Comparison of ENCODE assay signal across 1 cellular context in the genomic region with DNA sequence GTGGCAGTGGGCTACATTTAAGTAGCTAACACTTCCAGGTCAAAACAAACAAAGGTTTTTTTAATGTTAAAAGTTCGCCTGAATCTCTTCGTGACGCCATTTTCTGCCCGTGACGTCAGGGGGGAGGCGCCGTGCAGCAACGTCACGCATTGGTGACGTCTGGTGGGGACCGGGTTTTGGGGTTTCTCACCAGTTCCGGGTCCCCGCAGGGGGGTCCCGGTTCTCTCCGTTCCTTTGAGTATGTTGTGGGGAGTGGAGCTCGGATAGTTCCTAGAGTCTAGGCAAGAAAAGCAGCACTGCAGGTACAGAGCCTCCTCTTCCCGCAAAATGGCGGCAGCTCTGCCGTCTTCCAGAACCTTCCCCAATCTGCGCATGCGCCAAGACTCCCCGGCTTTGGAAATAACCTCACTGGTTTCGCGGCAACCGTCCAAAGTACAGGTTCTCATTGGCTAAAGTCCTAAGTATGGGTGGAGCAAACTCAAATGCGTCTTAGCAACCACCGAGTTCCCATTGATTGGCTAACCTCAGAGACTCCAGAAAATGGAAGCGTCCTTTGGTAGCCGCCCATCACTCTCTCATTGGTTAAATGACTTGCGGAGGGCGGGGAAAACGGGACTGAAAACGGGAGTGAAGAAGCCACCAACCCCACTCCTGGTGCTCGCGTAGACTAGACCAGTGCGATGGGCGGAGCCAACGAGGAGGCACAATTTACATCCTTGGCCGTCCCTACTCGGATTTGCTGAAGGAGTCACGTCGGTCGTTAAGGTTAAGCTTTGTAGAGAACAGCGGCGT.
TF ChIP-seq lines count a peak whose summit lies in the region.

A gene (minus strand): TSS at position 341 of the 792 bp plus-strand sequence.

TF ChIP-seq in HepG2, 621 proteins besides CTCF, POLR2A, EP300 and RAD21 (continued from another document and continues in another):
- TF ChIP-seq ZNF75D (CRISPR knock-in tag; IDR thresholded peaks at IDR 0.05; ENCODE audit: borderline replicate concordance) (no peak), SRSF4 (IDR thresholded peaks at IDR 0.05; ENCODE audit: low read depth, low read length, poor library complexity, severe bottlenecking) (no peak), ZFP41 (CRISPR knock-in tag; IDR thresholded peaks at IDR 0.05; ENCODE audit: borderline replicate concordance) (no peak), ZNF326 (CRISPR knock-in tag; IDR thresholded peaks at IDR 0.05; ENCODE audit: borderline replicate concordance) (no peak), SOX13 (IDR thresholded peaks at IDR 0.05) (no peak), SOX13 (CRISPR knock-in tag; conservative IDR thresholded peaks at IDR 0.05 in 1 of 2, IDR thresholded peaks at IDR 0.05 in 1 of 2) (no peak), NCOA1 (CRISPR knock-in tag; IDR thresholded peaks at IDR 0.05) (no peak), ZNF749 (CRISPR knock-in tag; IDR thresholded peaks at IDR 0.05; ENCODE audit: borderline replicate concordance) (no peak), MTA1 (CRISPR knock-in tag; IDR thresholded peaks at IDR 0.05; ENCODE audit: borderline replicate concordance) (peak; percentile 20; the same call in 1 of the 2 replicates), NFATC3 (CRISPR knock-in tag; IDR thresholded peaks at IDR 0.05) (no peak), ZNF724P (CRISPR knock-in tag; IDR thresholded peaks at IDR 0.05; ENCODE audit: borderline replicate concordance) (no peak), NBN (conservative IDR thresholded peaks at IDR 0.05) (no peak), HDAC1 (CRISPR knock-in tag; IDR thresholded peaks at IDR 0.05) (no peak), RBAK (CRISPR knock-in tag; IDR thresholded peaks at IDR 0.05) (no peak), ZNF274 (CRISPR knock-in tag; IDR thresholded peaks at IDR 0.05) (no peak), GTF2F1 (IDR thresholded peaks at IDR 0.05; ENCODE audit: low read length) (no peak), ZIK1 (CRISPR knock-in tag; IDR thresholded peaks at IDR 0.05; ENCODE audit: borderline replicate concordance, low read depth) (no peak), BHLHE40 (IDR thresholded peaks at IDR 0.05; ENCODE audit: low read length) (no peak), ZNF354B (CRISPR knock-in tag; IDR thresholded peaks at IDR 0.05) (no peak), NFE2L1 (CRISPR knock-in tag; IDR thresholded peaks at IDR 0.05; ENCODE audit: borderline replicate concordance) (no peak), ZKSCAN8 (CRISPR knock-in tag; IDR thresholded peaks at IDR 0.05; ENCODE audit: borderline replicate concordance) (no peak), MEIS1 (CRISPR knock-in tag; IDR thresholded peaks at IDR 0.05; ENCODE audit: borderline replicate concordance) (no peak), THYN1 (CRISPR knock-in tag; IDR thresholded peaks at IDR 0.05; ENCODE audit: borderline replicate concordance, low read depth) (no peak), SP140L (CRISPR knock-in tag; IDR thresholded peaks at IDR 0.05; ENCODE audit: borderline replicate concordance) (no peak), ETV6 (CRISPR knock-in tag; conservative IDR thresholded peaks at IDR 0.05) (no peak), ZFP1 (CRISPR knock-in tag; IDR thresholded peaks at IDR 0.05) (no peak), ZNF703 (CRISPR knock-in tag; IDR thresholded peaks at IDR 0.05; ENCODE audit: borderline replicate concordance) (no peak), ZNF235 (CRISPR knock-in tag; IDR thresholded peaks at IDR 0.05; ENCODE audit: borderline replicate concordance) (no peak), FOSL2 (CRISPR knock-in tag; IDR thresholded peaks at IDR 0.05) (no peak), JARID2 (CRISPR knock-in tag; IDR thresholded peaks at IDR 0.05; ENCODE audit: insufficient replicate concordance) (no peak), FOXO1 (CRISPR knock-in tag; IDR thresholded peaks at IDR 0.05) (no peak), SAFB2 (CRISPR knock-in tag; IDR thresholded peaks at IDR 0.05; ENCODE audit: borderline replicate concordance, low read depth) (0 out of 2 replicates have a peak, but pooled peaks have one; percentile 29)
- TF ChIP-seq, protein P1, sequence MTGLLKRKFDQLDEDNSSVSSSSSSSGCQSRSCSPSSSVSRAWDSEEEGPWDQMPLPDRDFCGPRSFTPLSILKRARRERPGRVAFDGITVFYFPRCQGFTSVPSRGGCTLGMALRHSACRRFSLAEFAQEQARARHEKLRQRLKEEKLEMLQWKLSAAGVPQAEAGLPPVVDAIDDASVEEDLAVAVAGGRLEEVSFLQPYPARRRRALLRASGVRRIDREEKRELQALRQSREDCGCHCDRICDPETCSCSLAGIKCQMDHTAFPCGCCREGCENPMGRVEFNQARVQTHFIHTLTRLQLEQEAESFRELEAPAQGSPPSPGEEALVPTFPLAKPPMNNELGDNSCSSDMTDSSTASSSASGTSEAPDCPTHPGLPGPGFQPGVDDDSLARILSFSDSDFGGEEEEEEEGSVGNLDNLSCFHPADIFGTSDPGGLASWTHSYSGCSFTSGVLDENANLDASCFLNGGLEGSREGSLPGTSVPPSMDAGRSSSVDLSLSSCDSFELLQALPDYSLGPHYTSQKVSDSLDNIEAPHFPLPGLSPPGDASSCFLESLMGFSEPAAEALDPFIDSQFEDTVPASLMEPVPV (CRISPR knock-in tag; IDR thresholded peaks at IDR 0.05): 0 out of 2 replicates have a peak, but pooled peaks have one; percentile 28
- TF ChIP-seq, protein P2, sequence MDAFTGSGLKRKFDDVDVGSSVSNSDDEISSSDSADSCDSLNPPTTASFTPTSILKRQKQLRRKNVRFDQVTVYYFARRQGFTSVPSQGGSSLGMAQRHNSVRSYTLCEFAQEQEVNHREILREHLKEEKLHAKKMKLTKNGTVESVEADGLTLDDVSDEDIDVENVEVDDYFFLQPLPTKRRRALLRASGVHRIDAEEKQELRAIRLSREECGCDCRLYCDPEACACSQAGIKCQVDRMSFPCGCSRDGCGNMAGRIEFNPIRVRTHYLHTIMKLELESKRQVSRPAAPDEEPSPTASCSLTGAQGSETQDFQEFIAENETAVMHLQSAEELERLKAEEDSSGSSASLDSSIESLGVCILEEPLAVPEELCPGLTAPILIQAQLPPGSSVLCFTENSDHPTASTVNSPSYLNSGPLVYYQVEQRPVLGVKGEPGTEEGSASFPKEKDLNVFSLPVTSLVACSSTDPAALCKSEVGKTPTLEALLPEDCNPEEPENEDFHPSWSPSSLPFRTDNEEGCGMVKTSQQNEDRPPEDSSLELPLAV (CRISPR knock-in tag; conservative IDR thresholded peaks at IDR 0.05; ENCODE audit: low read depth): no peak
- TF ChIP-seq, protein P3, sequence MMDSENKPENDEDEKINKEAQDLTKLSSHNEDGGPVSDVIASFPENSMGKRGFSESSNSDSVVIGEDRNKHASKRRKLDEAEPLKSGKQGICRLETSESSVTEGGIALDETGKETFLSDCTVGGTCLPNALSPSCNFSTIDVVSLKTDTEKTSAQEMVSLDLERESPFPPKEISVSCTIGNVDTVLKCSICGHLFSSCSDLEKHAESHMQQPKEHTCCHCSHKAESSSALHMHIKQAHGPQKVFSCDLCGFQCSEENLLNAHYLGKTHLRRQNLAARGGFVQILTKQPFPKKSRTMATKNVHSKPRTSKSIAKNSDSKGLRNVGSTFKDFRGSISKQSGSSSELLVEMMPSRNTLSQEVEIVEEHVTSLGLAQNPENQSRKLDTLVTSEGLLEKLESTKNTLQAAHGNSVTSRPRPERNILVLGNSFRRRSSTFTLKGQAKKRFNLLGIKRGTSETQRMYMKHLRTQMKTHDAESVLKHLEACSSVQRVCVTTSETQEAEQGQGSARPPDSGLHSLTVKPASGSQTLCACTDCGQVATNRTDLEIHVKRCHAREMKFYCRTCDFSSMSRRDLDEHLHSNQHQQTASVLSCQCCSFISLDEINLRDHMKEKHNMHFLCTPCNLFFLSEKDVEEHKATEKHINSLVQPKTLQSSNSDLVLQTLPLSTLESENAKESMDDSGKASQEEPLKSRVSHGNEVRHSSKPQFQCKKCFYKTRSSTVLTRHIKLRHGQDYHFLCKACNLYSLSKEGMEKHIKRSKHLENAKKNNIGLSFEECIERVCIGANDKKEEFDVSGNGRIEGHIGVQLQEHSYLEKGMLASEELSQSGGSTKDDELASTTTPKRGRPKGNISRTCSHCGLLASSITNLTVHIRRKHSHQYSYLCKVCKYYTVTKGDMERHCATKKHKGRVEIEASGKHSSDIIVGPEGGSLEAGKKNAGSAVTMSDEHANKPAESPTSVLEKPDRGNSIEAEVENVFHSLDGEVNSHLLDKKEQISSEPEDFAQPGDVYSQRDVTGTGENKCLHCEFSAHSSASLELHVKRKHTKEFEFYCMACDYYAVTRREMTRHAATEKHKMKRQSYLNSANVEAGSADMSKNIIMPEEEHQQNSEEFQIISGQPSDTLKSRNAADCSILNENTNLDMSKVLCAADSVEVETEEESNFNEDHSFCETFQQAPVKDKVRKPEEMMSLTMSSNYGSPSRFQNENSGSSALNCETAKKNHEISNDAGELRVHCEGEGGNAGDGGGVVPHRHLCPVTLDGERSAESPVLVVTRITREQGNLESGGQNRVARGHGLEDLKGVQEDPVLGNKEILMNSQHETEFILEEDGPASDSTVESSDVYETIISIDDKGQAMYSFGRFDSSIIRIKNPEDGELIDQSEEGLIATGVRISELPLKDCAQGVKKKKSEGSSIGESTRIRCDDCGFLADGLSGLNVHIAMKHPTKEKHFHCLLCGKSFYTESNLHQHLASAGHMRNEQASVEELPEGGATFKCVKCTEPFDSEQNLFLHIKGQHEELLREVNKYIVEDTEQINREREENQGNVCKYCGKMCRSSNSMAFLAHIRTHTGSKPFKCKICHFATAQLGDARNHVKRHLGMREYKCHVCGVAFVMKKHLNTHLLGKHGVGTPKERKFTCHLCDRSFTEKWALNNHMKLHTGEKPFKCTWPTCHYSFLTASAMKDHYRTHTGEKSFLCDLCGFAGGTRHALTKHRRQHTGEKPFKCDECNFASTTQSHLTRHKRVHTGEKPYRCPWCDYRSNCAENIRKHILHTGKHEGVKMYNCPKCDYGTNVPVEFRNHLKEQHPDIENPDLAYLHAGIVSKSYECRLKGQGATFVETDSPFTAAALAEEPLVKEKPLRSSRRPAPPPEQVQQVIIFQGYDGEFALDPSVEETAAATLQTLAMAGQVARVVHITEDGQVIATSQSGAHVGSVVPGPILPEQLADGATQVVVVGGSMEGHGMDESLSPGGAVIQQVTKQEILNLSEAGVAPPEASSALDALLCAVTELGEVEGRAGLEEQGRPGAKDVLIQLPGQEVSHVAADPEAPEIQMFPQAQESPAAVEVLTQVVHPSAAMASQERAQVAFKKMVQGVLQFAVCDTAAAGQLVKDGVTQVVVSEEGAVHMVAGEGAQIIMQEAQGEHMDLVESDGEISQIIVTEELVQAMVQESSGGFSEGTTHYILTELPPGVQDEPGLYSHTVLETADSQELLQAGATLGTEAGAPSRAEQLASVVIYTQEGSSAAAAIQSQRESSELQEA (CRISPR knock-in tag; IDR thresholded peaks at IDR 0.05; ENCODE audit: not compliant biosample characterization): peak; percentile 10
- TF ChIP-seq, protein P4, sequence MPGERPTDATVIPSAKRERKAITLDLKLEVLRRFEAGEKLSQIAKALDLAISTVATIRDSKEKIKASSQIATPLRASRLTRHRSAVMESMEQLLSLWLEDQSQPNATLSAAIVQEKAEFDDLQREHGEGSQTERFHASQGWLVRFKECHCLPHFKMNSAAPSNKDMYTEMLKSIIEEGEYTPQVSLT (CRISPR knock-in tag; IDR thresholded peaks at IDR 0.05; ENCODE audit: borderline replicate concordance, low read depth): no peak
- TF ChIP-seq, protein P5, sequence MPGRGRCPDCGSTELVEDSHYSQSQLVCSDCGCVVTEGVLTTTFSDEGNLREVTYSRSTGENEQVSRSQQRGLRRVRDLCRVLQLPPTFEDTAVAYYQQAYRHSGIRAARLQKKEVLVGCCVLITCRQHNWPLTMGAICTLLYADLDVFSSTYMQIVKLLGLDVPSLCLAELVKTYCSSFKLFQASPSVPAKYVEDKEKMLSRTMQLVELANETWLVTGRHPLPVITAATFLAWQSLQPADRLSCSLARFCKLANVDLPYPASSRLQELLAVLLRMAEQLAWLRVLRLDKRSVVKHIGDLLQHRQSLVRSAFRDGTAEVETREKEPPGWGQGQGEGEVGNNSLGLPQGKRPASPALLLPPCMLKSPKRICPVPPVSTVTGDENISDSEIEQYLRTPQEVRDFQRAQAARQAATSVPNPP (CRISPR knock-in tag; IDR thresholded peaks at IDR 0.05): 0 out of 2 replicates have a peak, but pooled peaks have one; percentile 46
- TF ChIP-seq, protein P6, sequence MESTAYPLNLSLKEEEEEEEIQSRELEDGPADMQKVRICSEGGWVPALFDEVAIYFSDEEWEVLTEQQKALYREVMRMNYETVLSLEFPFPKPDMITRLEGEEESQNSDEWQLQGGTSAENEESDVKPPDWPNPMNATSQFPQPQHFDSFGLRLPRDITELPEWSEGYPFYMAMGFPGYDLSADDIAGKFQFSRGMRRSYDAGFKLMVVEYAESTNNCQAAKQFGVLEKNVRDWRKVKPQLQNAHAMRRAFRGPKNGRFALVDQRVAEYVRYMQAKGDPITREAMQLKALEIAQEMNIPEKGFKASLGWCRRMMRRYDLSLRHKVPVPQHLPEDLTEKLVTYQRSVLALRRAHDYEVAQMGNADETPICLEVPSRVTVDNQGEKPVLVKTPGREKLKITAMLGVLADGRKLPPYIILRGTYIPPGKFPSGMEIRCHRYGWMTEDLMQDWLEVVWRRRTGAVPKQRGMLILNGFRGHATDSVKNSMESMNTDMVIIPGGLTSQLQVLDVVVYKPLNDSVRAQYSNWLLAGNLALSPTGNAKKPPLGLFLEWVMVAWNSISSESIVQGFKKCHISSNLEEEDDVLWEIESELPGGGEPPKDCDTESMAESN (CRISPR knock-in tag; conservative IDR thresholded peaks at IDR 0.05): no peak
- TF ChIP-seq, protein P7, sequence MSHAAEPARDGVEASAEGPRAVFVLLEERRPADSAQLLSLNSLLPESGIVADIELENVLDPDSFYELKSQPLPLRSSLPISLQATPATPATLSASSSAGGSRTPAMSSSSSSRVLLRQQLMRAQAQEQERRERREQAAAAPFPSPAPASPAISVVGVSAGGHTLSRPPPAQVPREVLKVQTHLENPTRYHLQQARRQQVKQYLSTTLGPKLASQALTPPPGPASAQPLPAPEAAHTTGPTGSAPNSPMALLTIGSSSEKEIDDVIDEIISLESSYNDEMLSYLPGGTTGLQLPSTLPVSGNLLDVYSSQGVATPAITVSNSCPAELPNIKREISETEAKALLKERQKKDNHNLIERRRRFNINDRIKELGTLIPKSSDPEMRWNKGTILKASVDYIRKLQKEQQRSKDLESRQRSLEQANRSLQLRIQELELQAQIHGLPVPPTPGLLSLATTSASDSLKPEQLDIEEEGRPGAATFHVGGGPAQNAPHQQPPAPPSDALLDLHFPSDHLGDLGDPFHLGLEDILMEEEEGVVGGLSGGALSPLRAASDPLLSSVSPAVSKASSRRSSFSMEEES (CRISPR knock-in tag; IDR thresholded peaks at IDR 0.05): no peak
- TF ChIP-seq, protein P8, sequence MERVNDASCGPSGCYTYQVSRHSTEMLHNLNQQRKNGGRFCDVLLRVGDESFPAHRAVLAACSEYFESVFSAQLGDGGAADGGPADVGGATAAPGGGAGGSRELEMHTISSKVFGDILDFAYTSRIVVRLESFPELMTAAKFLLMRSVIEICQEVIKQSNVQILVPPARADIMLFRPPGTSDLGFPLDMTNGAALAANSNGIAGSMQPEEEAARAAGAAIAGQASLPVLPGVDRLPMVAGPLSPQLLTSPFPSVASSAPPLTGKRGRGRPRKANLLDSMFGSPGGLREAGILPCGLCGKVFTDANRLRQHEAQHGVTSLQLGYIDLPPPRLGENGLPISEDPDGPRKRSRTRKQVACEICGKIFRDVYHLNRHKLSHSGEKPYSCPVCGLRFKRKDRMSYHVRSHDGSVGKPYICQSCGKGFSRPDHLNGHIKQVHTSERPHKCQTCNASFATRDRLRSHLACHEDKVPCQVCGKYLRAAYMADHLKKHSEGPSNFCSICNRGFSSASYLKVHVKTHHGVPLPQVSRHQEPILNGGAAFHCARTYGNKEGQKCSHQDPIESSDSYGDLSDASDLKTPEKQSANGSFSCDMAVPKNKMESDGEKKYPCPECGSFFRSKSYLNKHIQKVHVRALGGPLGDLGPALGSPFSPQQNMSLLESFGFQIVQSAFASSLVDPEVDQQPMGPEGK (CRISPR knock-in tag; IDR thresholded peaks at IDR 0.05): no peak
